1 cellular context compared by ENCODE assay signal in genomic region chr2:112692496-112692911, GRCh38.
A peak's percentile ranks its signal among the peaks of the same experiment; 100 is the strongest.
TF ChIP-seq lines count a peak whose summit lies in the region.

No MANE protein-coding gene starts in this region.

TF ChIP-seq in HepG2, 621 proteins besides CTCF, POLR2A, EP300 and RAD21 (continued from another document):
- TF ChIP-seq, protein P1, sequence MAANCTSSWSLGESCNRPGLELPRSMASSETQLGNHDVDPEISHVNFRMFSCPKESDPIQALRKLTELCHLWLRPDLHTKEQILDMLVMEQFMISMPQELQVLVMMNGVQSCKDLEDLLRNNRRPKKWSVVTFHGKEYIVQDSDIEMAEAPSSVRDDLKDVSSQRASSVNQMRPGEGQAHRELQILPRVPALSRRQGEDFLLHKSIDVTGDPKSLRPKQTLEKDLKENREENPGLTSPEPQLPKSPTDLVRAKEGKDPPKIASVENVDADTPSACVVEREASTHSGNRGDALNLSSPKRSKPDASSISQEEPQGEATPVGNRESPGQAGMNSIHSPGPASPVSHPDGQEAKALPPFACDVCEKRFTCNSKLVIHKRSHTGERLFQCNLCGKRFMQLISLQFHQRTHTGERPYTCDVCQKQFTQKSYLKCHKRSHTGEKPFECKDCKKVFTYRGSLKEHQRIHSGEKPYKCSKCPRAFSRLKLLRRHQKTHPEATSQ (CRISPR knock-in tag; IDR thresholded peaks at IDR 0.05; ENCODE audit: borderline replicate concordance) = 0 out of 2 replicates have a peak, but pooled peaks have one; percentile 32
- TF ChIP-seq MIXL1 (CRISPR knock-in tag; IDR thresholded peaks at IDR 0.05) (0 out of 2 replicates have a peak, but pooled peaks have one; percentile 29), YY1 (IDR thresholded peaks at IDR 0.05; ENCODE audit: insufficient read depth, insufficient replicate concordance, low read depth, low read length) (no peak), ZFY (CRISPR knock-in tag; IDR thresholded peaks at IDR 0.05) (peak; percentile 40; the same call in 1 of the 2 replicates), HDAC1 (CRISPR knock-in tag; IDR thresholded peaks at IDR 0.05) (peak; percentile 54; the same call in 1 of the 2 replicates), KDM4B (CRISPR knock-in tag; IDR thresholded peaks at IDR 0.05) (peak; percentile 26; the same call in 1 of the 2 replicates), PRDM10 (CRISPR knock-in tag; IDR thresholded peaks at IDR 0.05; ENCODE audit: low read depth) (peak; percentile 40; the same call in 1 of the 2 replicates), ZNF180 (CRISPR knock-in tag; IDR thresholded peaks at IDR 0.05; ENCODE audit: borderline replicate concordance, low read depth) (no peak), HNRNPUL1 (IDR thresholded peaks at IDR 0.05; ENCODE audit: low read depth, low read length) (no peak), TFE3 (CRISPR knock-in tag; IDR thresholded peaks at IDR 0.05) (peak; percentile 84), CCAR2 (optimal IDR thresholded peaks at IDR 0.05; ENCODE audit: low read depth, low read length) (no peak), SMAD3 (CRISPR knock-in tag; IDR thresholded peaks at IDR 0.05) (0 out of 2 replicates have a peak, but pooled peaks have one; percentile 74)
TF ChIP-seq in HepG2: peak in this region for 162.
